Comparison of ENCODE assay signal across 9 cellular contexts in genomic region chr11:2899080-2899783, GRCh38. TPM values are rescaled to one million over a fixed set of nuclear protein-coding genes. Genes with fewer than 3 reads are reported as not detected.
DNase-seq lines count a peak whose midpoint lies in the region; ATAC-seq, FAIRE-seq and TF ChIP-seq lines count a peak whose summit lies in the region.
"Had no signal": no experiment of that assay in that cellular context is flagged by ENCODE, and none has a peak within 500 bp of the region (broad histone marks: within the 10 kb centered on the region; RNA-seq: fewer than 3 reads in every experiment).

No MANE protein-coding gene starts in this region.

- peak; percentile 81 for DNase-seq in CD14-positive monocyte (ENCODE audit: low spot score)
- DNase-seq in MM.1S: no peak
- no peak for DNase-seq in coronary artery (ENCODE audit: low spot score)
- no peak for DNase-seq in neuronal stem cell (ENCODE audit: low spot score)
- DNase-seq in HTR-8/SVneo (ENCODE audit: insufficient read length, low spot score): no peak
- DNase-seq in NCI-H226: no peak
- no peak for DNase-seq in SHP77 (lab: John Stamatoyannopoulos, UW)
- DNase-seq: posterior cingulate gyrus had no signal

- H2BK5ac ChIP-seq in neuronal stem cell (ENCODE audit: low read length): peak overlapping the region; percentile 68

- peaks cover 20% of the 10 kb centered on the region for H3K4me1 ChIP-seq in MM.1S (ENCODE audit: low read length)
- peaks cover 9 to 15% of the 10 kb centered on the region in 2 donors for H3K4me1 ChIP-seq in neuronal stem cell (ENCODE audit: control insufficient read depth in 2 of 2, insufficient read depth in 1 of 2, low read depth in 1 of 2, low read length in 2 of 2)

- peak overlapping the region; percentile 8 for H3K18ac ChIP-seq in neuronal stem cell (ENCODE audit: low read length)

- H3K36me3 Mint-ChIP-seq in CD14-positive monocyte: peaks cover 14 to 25% of the 10 kb centered on the region in 2 donors

- H3K4me3 ChIP-seq in MM.1S (ENCODE audit: low read length) (no peak overlapping the region), coronary artery (no peak overlapping the region), neuronal stem cell (ENCODE audit: low read length in 2 of 2) (no peak overlapping the region)

- no peaks in the 10 kb centered on the region for H3K27me3 ChIP-seq in MM.1S (replicated peaks; ENCODE audit: insufficient read depth, low read length)
- H3K27me3 ChIP-seq in neuronal stem cell (ENCODE audit: control insufficient read depth in 3 of 3, insufficient read depth in 3 of 3, low read depth in 1 of 3, low read length in 3 of 3): no peaks in the 10 kb centered on the region

- intact Hi-C loops in CD14-positive monocyte (cut with micrococcal nuclease): loop anchor here (2.0 to 5.0 kb wide), 2 partner anchors 30 to 33 kb away; partner anchors contain the start of gene PHLDA2 (in 1 of the 2)

- H3K27ac Mint-ChIP-seq in CD14-positive monocyte: peak overlapping the region; percentile 98 to 100 (median 99)

- H4K8ac ChIP-seq in neuronal stem cell (ENCODE audit: low read depth, low read length): no peak overlapping the region

- H3K27me3 Mint-ChIP-seq in CD14-positive monocyte (ENCODE audit: low read depth in 3 of 3): peaks cover 3 to 15% (median 12%) of the 10 kb centered on the region in 3 donors

- no peak for FAIRE-seq in HTR-8/SVneo (lab: Jason Lieb, UNC)

- H3K9ac ChIP-seq in MM.1S (ENCODE audit: low read length) (no peak overlapping the region), neuronal stem cell (ENCODE audit: low read depth, low read length, poor library complexity) (no peak overlapping the region)

- TF ChIP-seq CTCF in CD14-positive monocyte (IDR thresholded peaks at IDR 0.05) (no peak), MM.1S (IDR thresholded peaks at IDR 0.05; ENCODE audit: low read length) (no peak), coronary artery (IDR thresholded peaks at IDR 0.05) (no peak)

- no peaks in the 10 kb centered on the region for H3K9me2 ChIP-seq in MM.1S (replicated peaks; ENCODE audit: insufficient read depth, low read length)

- peak overlapping the region; percentile 28 for H2BK15ac ChIP-seq in neuronal stem cell (ENCODE audit: low read length)

- H3K4me2 ChIP-seq in MM.1S (ENCODE audit: low read depth, low read length) (no peak overlapping the region; the same call in 1 of the 2 replicates), neuronal stem cell (ENCODE audit: insufficient read depth, low read length, poor library complexity, severe bottlenecking) (no peak overlapping the region)

- peaks cover 0 to 2% (median 0%) of the 10 kb centered on the region in 7 donors for H3K9me3 Mint-ChIP-seq in CD14-positive monocyte

- peak overlapping the region; percentile 76 to 89 for H3K4me3 Mint-ChIP-seq in CD14-positive monocyte

- no peaks in the 10 kb centered on the region for H3K79me1 ChIP-seq in neuronal stem cell (ENCODE audit: low read depth, low read length)

- no peak overlapping the region for H2AK5ac ChIP-seq in neuronal stem cell (ENCODE audit: low read depth, low read length)

- 0 out of 2 replicates have a peak, but pooled peaks cover 2% of the 10 kb centered on the region for H3F3A ChIP-seq in MM.1S (ENCODE audit: insufficient read depth, low read length)

- ATAC-seq in HG02840 (IDR thresholded peaks at IDR 0.05; ENCODE audit: low FRiP score, unreplicated experiment): no peak

- H3K36me3 ChIP-seq in MM.1S (replicated peaks; ENCODE audit: insufficient read depth, low read length): no peaks in the 10 kb centered on the region
- H3K36me3 ChIP-seq in neuronal stem cell (replicated peaks in 1 of 2; ENCODE audit: control insufficient read depth in 2 of 2, insufficient read depth in 2 of 2, low read length in 2 of 2): no peaks in the 10 kb centered on the region

- H4K91ac ChIP-seq in neuronal stem cell (ENCODE audit: low read depth, low read length, poor library complexity): peak overlapping the region; percentile 9

- peak overlapping the region; percentile 36 for H2BK12ac ChIP-seq in neuronal stem cell (ENCODE audit: low read length)

- peaks cover 59% of the 10 kb centered on the region for H3K4me1 Mint-ChIP-seq in CD14-positive monocyte

- H2AFZ ChIP-seq in MM.1S (ENCODE audit: low read length): peak overlapping the region; percentile 47; the same call in 1 of the 2 replicates
- no peak overlapping the region for H2AFZ ChIP-seq in neuronal stem cell (ENCODE audit: low read length)

- no peaks in the 10 kb centered on the region for H4K20me1 ChIP-seq in MM.1S (ENCODE audit: insufficient read depth, low read length)

- no peaks in the 10 kb centered on the region for H3K9me3 ChIP-seq in MM.1S (replicated peaks; ENCODE audit: insufficient read depth, low read length)
- no peaks in the 10 kb centered on the region for H3K9me3 ChIP-seq in neuronal stem cell (replicated peaks in 1 of 2; ENCODE audit: control insufficient read depth in 2 of 2, insufficient read depth in 1 of 2, low read depth in 1 of 2, low read length in 2 of 2)

- no peaks in the 10 kb centered on the region for H3K79me2 ChIP-seq in MM.1S (ENCODE audit: low read length)

- no peak overlapping the region for H3K23ac ChIP-seq in neuronal stem cell (ENCODE audit: low read depth, low read length, poor library complexity)

- peak overlapping the region; percentile 33; the same call in 1 of the 2 replicates for H3K27ac ChIP-seq in MM.1S (ENCODE audit: low read length)
- peak overlapping the region; percentile 52 to 81 for H3K27ac ChIP-seq in coronary artery
- H3K27ac ChIP-seq in neuronal stem cell (replicated peaks; ENCODE audit: low read length): no peak overlapping the region

- H2BK120ac ChIP-seq in neuronal stem cell (ENCODE audit: low read depth, low read length): no peak overlapping the region

- no peak overlapping the region for H3K14ac ChIP-seq in neuronal stem cell (ENCODE audit: low read length)

- no CpG with 5 or more reads among the region's 13 CpGs for WGBS in neuronal stem cell (ENCODE audit: extremely low coverage in 2 of 2, insufficient read length in 2 of 2, insufficient replicate concordance in 1 of 2), 2 donors

- no peak overlapping the region for H3K4ac ChIP-seq in neuronal stem cell (ENCODE audit: low read length)

RNA-seq across cellular contexts. Expression of gene CDKN1C, which starts 13.7 kb away (rescaled TPM):
- 1 to 10 TPM; 3.2 to 4.7 TPM for polyA plus RNA-seq in CD14-positive monocyte
- polyA plus RNA-seq in neuronal stem cell (2013, experiment 1 of 2): 45.4 TPM
- polyA plus RNA-seq in neuronal stem cell (2013, experiment 2 of 2): 48.3 TPM

RNA-seq across cellular contexts. Expression of gene PHLDA2, which starts 30.0 kb away (rescaled TPM):
- polyA plus RNA-seq in CD14-positive monocyte: 1 to 10 TPM; 2.6 to 4.7 TPM
- polyA plus RNA-seq in neuronal stem cell (2013, experiment 1 of 2): 6.3 TPM
- 6.8 TPM for polyA plus RNA-seq in neuronal stem cell (2013, experiment 2 of 2)
